Comparison of ENCODE assay signal across 9 cellular contexts in genomic region chr2:237685408-237685807, GRCh38. TPM values are rescaled to one million over a fixed set of nuclear protein-coding genes. Genes with fewer than 3 reads are reported as not detected.
DNase-seq lines count a peak whose midpoint lies in the region; ATAC-seq, FAIRE-seq and TF ChIP-seq lines count a peak whose summit lies in the region.
"Had no signal": no experiment of that assay in that cellular context is flagged by ENCODE, and none has a peak within 500 bp of the region (broad histone marks: within the 10 kb centered on the region; RNA-seq: fewer than 3 reads in every experiment).

No MANE protein-coding gene starts in this region.

- H3K27ac Mint-ChIP-seq in effector memory CD8-positive, alpha-beta T cell, result peak overlapping the region; percentile 98 to 99
- H3K27ac Mint-ChIP-seq in nephron, result no peak overlapping the region
- H3K27ac Mint-ChIP-seq in activated naive CD4-positive, alpha-beta T cell treated with anti-CD3 and anti-CD28 coated beads, Interleukin-2, amount 50 U/mL, for 72 hours, result peak overlapping the region in 1 of 2 donors; percentile 84

- H3K4me1 Mint-ChIP-seq in effector memory CD8-positive, alpha-beta T cell (ENCODE audit: low read depth in 2 of 2), result peaks cover 33 to 40% of the 10 kb centered on the region in 2 donors
- peaks cover 29% of the 10 kb centered on the region for H3K4me1 Mint-ChIP-seq in nephron

- no peaks in the 10 kb centered on the region for H3K36me3 ChIP-seq in MG63

- ATAC-seq in effector memory CD8-positive, alpha-beta T cell (replicated peaks), result no peak
- no peak for ATAC-seq in GM21717 (IDR thresholded peaks at IDR 0.05; ENCODE audit: unreplicated experiment)
- ATAC-seq in activated naive CD4-positive, alpha-beta T cell treated with anti-CD3 and anti-CD28 coated beads, Interleukin-2, amount 50 U/mL, for 72 hours, result no peak

- DNase-seq in D721Med (ENCODE audit: insufficient read length, low spot score) (no peak), MG63 (peak; percentile 33), GDM1 (lab: John Stamatoyannopoulos, UW) (no peak), MV-4-11 (lab: John Stamatoyannopoulos, UW) (no peak)
- no peak for DNase-seq in effector memory CD8-positive, alpha-beta T cell
- no peak for DNase-seq in activated naive CD4-positive, alpha-beta T cell treated with anti-CD3 and anti-CD28 coated beads, Interleukin-2, amount 50 U/mL, for 72 hours (ENCODE audit: low spot score in 2 of 2)
- DNase-seq: NCI-H2171 had no signal

- peaks cover 12% of the 10 kb centered on the region for H3K36me3 Mint-ChIP-seq in effector memory CD8-positive, alpha-beta T cell (ENCODE audit: insufficient read depth)
- peaks cover 19% of the 10 kb centered on the region for H3K36me3 Mint-ChIP-seq in nephron (ENCODE audit: low read depth)
- H3K36me3 Mint-ChIP-seq in activated naive CD4-positive, alpha-beta T cell treated with anti-CD3 and anti-CD28 coated beads, Interleukin-2, amount 50 U/mL, for 72 hours, result peaks cover 0 to 5% of the 10 kb centered on the region in 2 donors

- no peaks in the 10 kb centered on the region for H3K9me3 ChIP-seq in MG63

- no peak overlapping the region for H3K4me3 Mint-ChIP-seq in effector memory CD8-positive, alpha-beta T cell
- no peak overlapping the region for H3K4me3 Mint-ChIP-seq in nephron

- no peaks in the 10 kb centered on the region for H3K27me3 ChIP-seq in MG63

- no peaks in the 10 kb centered on the region for H3K9me3 Mint-ChIP-seq in effector memory CD8-positive, alpha-beta T cell
- H3K9me3 Mint-ChIP-seq in nephron, result no peaks in the 10 kb centered on the region
- H3K9me3 Mint-ChIP-seq in activated naive CD4-positive, alpha-beta T cell treated with anti-CD3 and anti-CD28 coated beads, Interleukin-2, amount 50 U/mL, for 72 hours, result no peaks in the 10 kb centered on the region

- peak; percentile 40 for TF ChIP-seq CTCF in D721Med (IDR thresholded peaks at IDR 0.05; ENCODE audit: insufficient read depth, missing control alignments)
- peak in 2 of 3 experiments; percentile 8 to 29 for TF ChIP-seq CTCF in nephron (IDR thresholded peaks at IDR 0.05; ENCODE audit: unreplicated experiment in 3 of 3)

- no peak for FAIRE-seq in D721Med (lab: Jason Lieb, UNC)

- no peak overlapping the region for H3K4me3 ChIP-seq in MG63

- no peaks in the 10 kb centered on the region for H3K27me3 Mint-ChIP-seq in effector memory CD8-positive, alpha-beta T cell
- peaks cover 9% of the 10 kb centered on the region for H3K27me3 Mint-ChIP-seq in nephron (ENCODE audit: low read depth)

RNA-seq across cellular contexts. Expression of gene LRRFIP1, which starts 58.0 kb away (rescaled TPM):
- total RNA-seq in MG63 (2014; rRNA removed; shearing (Covaris generic); ENCODE audit: low replicate concordance), result 33.5 and 52.8 TPM in 2 replicates
- 100 to 1,000 TPM; 190 to 193 TPM for total RNA-seq in activated naive CD4-positive, alpha-beta T cell treated with anti-CD3 and anti-CD28 coated beads, Interleukin-2, amount 50 U/mL, for 72 hours

Comparison
In these comparisons a context has a peak if more than half of its experiments do, and no peak if none do; other contexts are left out.
1. H3K27ac Mint-ChIP-seq: peak in effector memory CD8-positive, alpha-beta T cell (2 of 2); none in nephron (0 of 3).